ENCODE assay signal across 12 cellular contexts in genomic region chr5:1827410-1828397, GRCh38. TPM values are rescaled to one million over a fixed set of nuclear protein-coding genes. Genes with fewer than 3 reads are reported as not detected.
A peak's percentile ranks its signal among the peaks of the same experiment; 100 is the strongest.
DNase-seq lines count a peak whose midpoint lies in the region; ATAC-seq and TF ChIP-seq lines count a peak whose summit lies in the region.
"Had no signal": no experiment of that assay in that cellular context is flagged by ENCODE, and none has a peak within 500 bp of the region (broad histone marks: within the 10 kb centered on the region; RNA-seq: fewer than 3 reads in every experiment).

No MANE protein-coding gene starts in this region.

- H3K9ac ChIP-seq in ES-I3 (ENCODE audit: low read depth, low read length): peak overlapping the region; percentile 33; the same call in 1 of the 2 replicates

- ATAC-seq in HG02759 (IDR thresholded peaks at IDR 0.05; ENCODE audit: unreplicated experiment): peak; percentile 62
- ATAC-seq: gastroesophageal sphincter had no signal

- no peak overlapping the region for H3K27ac ChIP-seq in breast epithelium
- H3K27ac ChIP-seq in esophagus muscularis mucosa (replicated peaks in 1 of 4): no peak overlapping the region
- H3K27ac ChIP-seq in PC-9: no peak overlapping the region
- H3K27ac ChIP-seq: gastroesophageal sphincter, upper lobe of left lung had no signal

- no peak overlapping the region for H2AFZ ChIP-seq in PC-9

- no peaks in the 10 kb centered on the region for H3K9me3 Mint-ChIP-seq in activated naive CD4-positive, alpha-beta T cell treated with anti-CD3 and anti-CD28 coated beads, Interleukin-2, amount 10 ng/mL, durations not matched to agents 7 days and 5 days

- BruUV-seq in PC-9 (replicated peaks; lab: Mats Ljungman, UMichigan): no TSS peak

- peak; percentile 29 for DNase-seq in activated naive CD4-positive, alpha-beta T cell treated with anti-CD3 and anti-CD28 coated beads, Interleukin-2, amount 10 ng/mL, durations not matched to agents 7 days and 5 days
- DNase-seq in mesenteric fat pad (ENCODE audit: low spot score): peak; percentile 88
- DNase-seq in breast epithelium (ENCODE audit: low spot score in 2 of 2): no peak
- DNase-seq in esophagus muscularis mucosa (ENCODE audit: extremely low spot score): no peak
- DNase-seq in PC-9: no peak
- DNase-seq in dermis blood vessel endothelial cell: no peak
- DNase-seq: MG63 had no signal

- TF ChIP-seq POLR2A in breast epithelium (IDR thresholded peaks at IDR 0.05): no peak
- TF ChIP-seq POLR2A in esophagus muscularis mucosa (IDR thresholded peaks at IDR 0.05; ENCODE audit: low read depth): no peak

- peaks cover 4% of the 10 kb centered on the region for H3K27me3 Mint-ChIP-seq in activated naive CD4-positive, alpha-beta T cell treated with anti-CD3 and anti-CD28 coated beads, Interleukin-2, amount 10 ng/mL, durations not matched to agents 7 days and 5 days

- H3K27ac Mint-ChIP-seq in activated naive CD4-positive, alpha-beta T cell treated with anti-CD3 and anti-CD28 coated beads, Interleukin-2, amount 10 ng/mL, durations not matched to agents 7 days and 5 days: no peak overlapping the region

- H3K4me1 Mint-ChIP-seq in activated naive CD4-positive, alpha-beta T cell treated with anti-CD3 and anti-CD28 coated beads, Interleukin-2, amount 10 ng/mL, durations not matched to agents 7 days and 5 days: no peaks in the 10 kb centered on the region

- POLR2A ChIA-PET in PC-9 (lab: Charles Lee; ENCODE audit: unreplicated experiment): no interaction called here

- H3K79me2 ChIP-seq in PC-9 (ENCODE audit: low read depth): no peaks in the 10 kb centered on the region

- intact Hi-C loops in breast epithelium (cut with DNase I; ENCODE audit: low total_unique reads): loop anchor here (2.0 kb wide), 1 partner anchor 91 kb away; no protein-coding TSS in a partner anchor
- intact Hi-C loops in esophagus muscularis mucosa (cut with DNase I): no loop called here
- intact Hi-C loops in PC-9 (cut with micrococcal nuclease; ENCODE audit: unreplicated experiment): no loop called here

- no peak overlapping the region for H3K4me2 ChIP-seq in PC-9

- CTCF ChIA-PET in activated naive CD4-positive, alpha-beta T cell treated with anti-CD3 and anti-CD28 coated beads, Interleukin-2, amount 10 ng/mL, durations not matched to agents 7 days and 5 days (lab: Charles Lee): no interaction called here
- CTCF ChIA-PET in PC-9 (lab: Charles Lee): no interaction called here

- peaks cover 3% of the 10 kb centered on the region for H3K36me3 Mint-ChIP-seq in activated naive CD4-positive, alpha-beta T cell treated with anti-CD3 and anti-CD28 coated beads, Interleukin-2, amount 10 ng/mL, durations not matched to agents 7 days and 5 days

- H3F3A ChIP-seq in PC-9 (ENCODE audit: insufficient read depth, low read depth): no peaks in the 10 kb centered on the region

- H3K4me3 ChIP-seq in breast epithelium: no peak overlapping the region
- H3K4me3 ChIP-seq in esophagus muscularis mucosa: no peak overlapping the region
- no peak overlapping the region for H3K4me3 ChIP-seq in PC-9
- H3K4me3 ChIP-seq: gastroesophageal sphincter, MG63, upper lobe of left lung had no signal

- H3K9me3 ChIP-seq in ES-I3 (ENCODE audit: control insufficient read depth, insufficient read depth, low read length): no peaks in the 10 kb centered on the region
- H3K9me3 ChIP-seq in breast epithelium: peaks cover 0 to 3% of the 10 kb centered on the region in 2 donors
- no peaks in the 10 kb centered on the region for H3K9me3 ChIP-seq in esophagus muscularis mucosa
- H3K9me3 ChIP-seq in PC-9 (ENCODE audit: insufficient read depth, low read depth): no peaks in the 10 kb centered on the region
- H3K9me3 ChIP-seq: gastroesophageal sphincter, MG63, upper lobe of left lung had no signal

- H3K4me3 Mint-ChIP-seq in activated naive CD4-positive, alpha-beta T cell treated with anti-CD3 and anti-CD28 coated beads, Interleukin-2, amount 10 ng/mL, durations not matched to agents 7 days and 5 days: no peak overlapping the region

- TF ChIP-seq CTCF in breast epithelium (IDR thresholded peaks at IDR 0.05): no peak
- TF ChIP-seq CTCF in esophagus muscularis mucosa (IDR thresholded peaks at IDR 0.05): no peak
- no peak for TF ChIP-seq CTCF in PC-9 (conservative IDR thresholded peaks at IDR 0.05)

- H3K36me3 ChIP-seq in ES-I3 (ENCODE audit: insufficient read depth, low read length) (no peaks in the 10 kb centered on the region; the same call in 1 of the 2 replicates), breast epithelium (no peaks in the 10 kb centered on the region), esophagus muscularis mucosa (peaks cover 17 to 46% (median 36%) of the 10 kb centered on the region in 4 donors), PC-9 (ENCODE audit: low read depth) (no peaks in the 10 kb centered on the region)

- H4K20me1 ChIP-seq in PC-9 (ENCODE audit: insufficient read depth): no peaks in the 10 kb centered on the region

- H3K4me1 ChIP-seq in ES-I3 (ENCODE audit: insufficient read depth, low read length): peaks cover 15% of the 10 kb centered on the region
- H3K4me1 ChIP-seq in breast epithelium: no peaks in the 10 kb centered on the region
- H3K4me1 ChIP-seq in esophagus muscularis mucosa: no peaks in the 10 kb centered on the region
- H3K4me1 ChIP-seq in PC-9 (replicated peaks; ENCODE audit: insufficient read depth): no peaks in the 10 kb centered on the region
- H3K4me1 ChIP-seq: gastroesophageal sphincter, upper lobe of left lung had no signal

- H3K27me3 ChIP-seq in breast epithelium: no peaks in the 10 kb centered on the region
- peaks cover 0 to 4% (median 0%) of the 10 kb centered on the region in 4 donors for H3K27me3 ChIP-seq in esophagus muscularis mucosa
- H3K27me3 ChIP-seq in PC-9 (ENCODE audit: insufficient read depth, low read depth): peaks cover 10% of the 10 kb centered on the region; the same call in 1 of the 2 replicates
- H3K27me3 ChIP-seq: gastroesophageal sphincter, MG63, upper lobe of left lung had no signal

- WGBS in esophagus muscularis mucosa: 73% methylated on average over 27 of the region's 59 CpGs

- H3K9me2 ChIP-seq in PC-9 (ENCODE audit: insufficient read depth): no peaks in the 10 kb centered on the region

- TF ChIP-seq EP300 in esophagus muscularis mucosa (IDR thresholded peaks at IDR 0.05): no peak

RNA-seq across cellular contexts. Expression of gene NDUFS6, which starts 26.5 kb away (rescaled TPM):
- total RNA-seq in mesenteric fat pad: 26.4 TPM
- total RNA-seq in breast epithelium: 10 to 100 TPM; 37.9 to 68.8 (median 48.0) TPM
- 10 to 100 TPM; 54.7 to 66.4 (median 55.7) TPM for total RNA-seq in esophagus muscularis mucosa
- total RNA-seq in PC-9 (2021): 153 and 163 TPM in 2 replicates
- 39.6 and 48.5 TPM in 2 replicates for total RNA-seq in dermis blood vessel endothelial cell

RNA-seq across cellular contexts. Expression of gene MRPL36, which starts 28.1 kb away (rescaled TPM):
- total RNA-seq in mesenteric fat pad (50.4 TPM), breast epithelium (10 to 100 TPM; 33.5 to 46.2 (median 41.6) TPM), esophagus muscularis mucosa (10 to 100 TPM; 42.6 to 56.1 (median 46.2) TPM), PC-9 (2021) (143 and 145 TPM in 2 replicates), dermis blood vessel endothelial cell (32.2 and 36.9 TPM in 2 replicates)

RNA-seq across cellular contexts. Expression of gene IRX4, which starts 55.0 kb away (rescaled TPM):
- not detected for total RNA-seq in mesenteric fat pad
- 1 to 10 TPM in 2 of 3 donors, under 1 TPM in 1; 0.64 to 9.5 (median 2.6) TPM for total RNA-seq in breast epithelium
- total RNA-seq in esophagus muscularis mucosa: not detected
- not detected in 2 replicates for total RNA-seq in PC-9 (2021)
- total RNA-seq in dermis blood vessel endothelial cell: not detected in 2 replicates
- total RNA-seq: OCI-LY7 had no signal

Comparison
In these comparisons a context has a peak if more than half of its experiments do, and no peak if none do; other contexts are left out.
1. DNase-seq: peak in activated naive CD4-positive, alpha-beta T cell treated with anti-CD3 and anti-CD28 coated beads, Interleukin-2, amount 10 ng/mL, durations not matched to agents 7 days and 5 days (single experiment) and mesenteric fat pad (single experiment); none in breast epithelium (0 of 2), esophagus muscularis mucosa (single experiment), PC-9 (0 of 2) and dermis blood vessel endothelial cell (single experiment).